16 cellular contexts compared by ENCODE assay signal in genomic region chr10:125145636-125146035, GRCh38. TPM values are rescaled to one million over a fixed set of nuclear protein-coding genes. Genes with fewer than 3 reads are reported as not detected.
DNase-seq lines count a peak whose midpoint lies in the region; ATAC-seq, FAIRE-seq and TF ChIP-seq lines count a peak whose summit lies in the region.
"Had no signal": no experiment of that assay in that cellular context is flagged by ENCODE, and none has a peak within 500 bp of the region (broad histone marks: within the 10 kb centered on the region; RNA-seq: fewer than 3 reads in every experiment).

No MANE protein-coding gene starts in this region.

- no peak for ATAC-seq in A549
- no peak for ATAC-seq in GM19467 (IDR thresholded peaks at IDR 0.05; ENCODE audit: unreplicated experiment)
- ATAC-seq in HG02884 (IDR thresholded peaks at IDR 0.05; ENCODE audit: unreplicated experiment), result no peak

- no peak overlapping the region for H4K8ac ChIP-seq in trophoblast cell (ENCODE audit: low read depth, low read length)

- H3K27me3 ChIP-seq in HUES48 (ENCODE audit: control insufficient read depth, insufficient read depth, low read length), result no peaks in the 10 kb centered on the region
- H3K27me3 ChIP-seq in esophagus squamous epithelium, result no peaks in the 10 kb centered on the region
- no peaks in the 10 kb centered on the region for H3K27me3 ChIP-seq in trophoblast cell (ENCODE audit: insufficient read depth, low read length)

- TF ChIP-seq CTCF in A549 (IDR thresholded peaks at IDR 0.05), result no peak
- no peak for TF ChIP-seq CTCF in esophagus squamous epithelium (IDR thresholded peaks at IDR 0.05)

- no peak for TF ChIP-seq RAD21 in A549 (conservative IDR thresholded peaks at IDR 0.05 in 1 of 2, IDR thresholded peaks at IDR 0.05 in 1 of 2)

- WGBS in A549 (ENCODE audit: missing lambda C conversion rate), result 95% methylated on average over 5 of the region's 5 CpGs
- 86 to 90% methylated on average over 5 of the region's 5 CpGs for WGBS in esophagus squamous epithelium, 2 donors
- WGBS in trophoblast cell (ENCODE audit: extremely low coverage, insufficient coverage, insufficient read length), result no CpG with 5 or more reads among the region's 5 CpGs

- DNase-seq in A549 (ENCODE audit: low read depth in 1 of 2, low spot score in 1 of 2) (no peak), esophagus squamous epithelium (lab: John Stamatoyannopoulos, UW) (no peak), trophoblast cell (no peak), T-helper 2 cell (no peak), NCI-H2081 (lab: John Stamatoyannopoulos, UW) (no peak)
- DNase-seq: ACHN; activated CD4-positive, alpha-beta T cell treated with anti-CD3 and anti-CD28 coated beads, Interleukin-2, amount 50 U/mL, for 1 hour; NCI-H1417 treated with DMSO at 0.1 percent for 48 hours; NCI-H2107; nephron progenitor cell; stimulated activated naive CD8-positive, alpha-beta T cell treated with anti-CD3 and anti-CD28 coated beads, Interleukin-15, amount 100 ng/mL, for 72 hours had no signal

- H3K9me3 ChIP-seq in A549, result no peaks in the 10 kb centered on the region
- no peaks in the 10 kb centered on the region for H3K9me3 ChIP-seq in HUES48 (ENCODE audit: control insufficient read depth, insufficient read depth, low read length)
- no peaks in the 10 kb centered on the region for H3K9me3 ChIP-seq in esophagus squamous epithelium
- no peaks in the 10 kb centered on the region for H3K9me3 ChIP-seq in trophoblast cell (ENCODE audit: insufficient read depth, low read depth, low read length)
- H3K9me3 ChIP-seq: Caco-2, HAP-1 had no signal

- no peak overlapping the region for H4K91ac ChIP-seq in trophoblast cell (ENCODE audit: low read depth, low read length)

- H3K36me3 ChIP-seq in HUES48 (ENCODE audit: control insufficient read depth, insufficient read depth, low read length) (peaks cover 58% of the 10 kb centered on the region), esophagus squamous epithelium (peaks cover 0 to 15% (median 0%) of the 10 kb centered on the region in 3 donors), trophoblast cell (ENCODE audit: control insufficient read depth in 1 of 2, insufficient read depth in 2 of 2, low read length in 2 of 2) (peaks cover 20 to 21% of the 10 kb centered on the region in 2 experiments)

- H3K4me3 ChIP-seq in A549 (no peak overlapping the region), HUES48 (ENCODE audit: low read depth, low read length) (no peak overlapping the region), esophagus squamous epithelium (no peak overlapping the region), trophoblast cell (ENCODE audit: low read depth, low read length) (no peak overlapping the region)
- H3K4me3 ChIP-seq: HAP-1 had no signal

- no peak for TF ChIP-seq POLR2A in A549 (IDR thresholded peaks at IDR 0.05; ENCODE audit: low read length)
- no peak for TF ChIP-seq POLR2A in esophagus squamous epithelium (IDR thresholded peaks at IDR 0.05)

- no peak overlapping the region for H2BK120ac ChIP-seq in trophoblast cell (ENCODE audit: insufficient read depth, low read length, poor library complexity)

- H3K18ac ChIP-seq in trophoblast cell (ENCODE audit: low read length), result no peak overlapping the region

- no peak overlapping the region for H3K14ac ChIP-seq in trophoblast cell (ENCODE audit: low read length)

- no peak overlapping the region for H3K23ac ChIP-seq in trophoblast cell (ENCODE audit: low read length)

- peak overlapping the region; percentile 44 for H3K4ac ChIP-seq in trophoblast cell (ENCODE audit: low read depth, low read length)

- POLR2A ChIA-PET in A549 (lab: Yijun Ruan, JAX), result no interaction called here

- no peak overlapping the region for H3K9ac ChIP-seq in HUES48 (ENCODE audit: low read depth, low read length)
- H3K9ac ChIP-seq in trophoblast cell (ENCODE audit: low read length), result no peak overlapping the region

- no peak overlapping the region for H2BK12ac ChIP-seq in trophoblast cell (ENCODE audit: low read length)

- H2AFZ ChIP-seq in trophoblast cell (ENCODE audit: insufficient read depth, low read length, poor library complexity), result no peak overlapping the region

- H3K79me1 ChIP-seq in trophoblast cell (ENCODE audit: low read length), result no peaks in the 10 kb centered on the region

- H2BK5ac ChIP-seq in trophoblast cell (ENCODE audit: low read depth, low read length, poor library complexity), result no peak overlapping the region

- H3K4me2 ChIP-seq in A549 (peak overlapping the region; percentile 60; the same call in 2 of the 3 replicates), trophoblast cell (ENCODE audit: low read length) (no peak overlapping the region)

- H2AK5ac ChIP-seq in trophoblast cell (ENCODE audit: low read length), result no peak overlapping the region

- CTCF ChIA-PET in A549 (lab: Yijun Ruan, JAX), result interaction anchor here (0.6 to 2.2 kb wide), 10 partner anchors 10 to 700 kb away, joined by 3 to 10 read pairs (median 4); no protein-coding TSS in a partner anchor

- H3K4me1 ChIP-seq in A549, result peaks cover 55% of the 10 kb centered on the region
- H3K4me1 ChIP-seq in HUES48 (ENCODE audit: control insufficient read depth, insufficient read depth, low read length), result peaks cover 73% of the 10 kb centered on the region
- peaks cover 52 to 96% (median 68%) of the 10 kb centered on the region in 3 donors for H3K4me1 ChIP-seq in esophagus squamous epithelium
- H3K4me1 ChIP-seq in trophoblast cell (ENCODE audit: control insufficient read depth in 1 of 2, insufficient read depth in 2 of 2, low read length in 2 of 2), result peaks cover 12 to 13% of the 10 kb centered on the region in 2 experiments

- H4K12ac ChIP-seq in trophoblast cell (ENCODE audit: low read depth, low read length), result no peak overlapping the region

- no peak for TF ChIP-seq EP300 in A549 (IDR thresholded peaks at IDR 0.05)

- intact Hi-C loops in esophagus squamous epithelium (cut with DNase I), result loop anchor here (10.0 kb wide), 1 partner anchor 231 kb away; no protein-coding TSS in a partner anchor

- H3K27ac ChIP-seq in A549 (peak overlapping the region in 1 of 2 experiments; percentile 39; a peak in 1 of 6 replicates), HUES48 (ENCODE audit: low read depth, low read length) (peak overlapping the region; percentile 3), esophagus squamous epithelium (peak overlapping the region; percentile 7 to 97 (median 37)), trophoblast cell (ENCODE audit: low read depth, low read length) (no peak overlapping the region)

- H3K79me2 ChIP-seq in trophoblast cell (ENCODE audit: control insufficient read depth, insufficient read depth, low read length, poor library complexity), result peaks cover 33% of the 10 kb centered on the region

- no peak for FAIRE-seq in A549 (lab: Jason Lieb, UNC)

TF ChIP-seq in A549, 52 proteins besides CTCF, POLR2A, EP300 and RAD21 (continues in another document):
- TF ChIP-seq ESRRA (IDR thresholded peaks at IDR 0.05; ENCODE audit: borderline replicate concordance, low read length) (no peak), RARB (CRISPR knock-in tag; IDR thresholded peaks at IDR 0.05) (no peak), PBX3 (IDR thresholded peaks at IDR 0.05) (no peak), KDM1A (IDR thresholded peaks at IDR 0.05; ENCODE audit: low read depth) (no peak), ELK1 (IDR thresholded peaks at IDR 0.05; ENCODE audit: low read depth, low read length) (no peak), ATOH8 (CRISPR knock-in tag; IDR thresholded peaks at IDR 0.05; ENCODE audit: low read depth) (no peak), NFE2L2 (conservative IDR thresholded peaks at IDR 0.05; ENCODE audit: low read length) (no peak), HOXB5 (CRISPR knock-in tag; IDR thresholded peaks at IDR 0.05) (no peak), CHD4 (IDR thresholded peaks at IDR 0.05; ENCODE audit: borderline replicate concordance) (no peak), FOXS1 (CRISPR knock-in tag; IDR thresholded peaks at IDR 0.05) (no peak), HES2 (IDR thresholded peaks at IDR 0.05) (no peak), SREBF2 (IDR thresholded peaks at IDR 0.05) (no peak), RFX5 (IDR thresholded peaks at IDR 0.05) (no peak), KDM5A (IDR thresholded peaks at IDR 0.05) (no peak), CBX2 (IDR thresholded peaks at IDR 0.05; ENCODE audit: borderline replicate concordance, low read depth) (no peak)

RNA-seq across cellular contexts. Expression of gene CTBP2, which starts 14.7 kb away (rescaled TPM):
- polyA plus RNA-seq in A549 (2011; rRNA removed) (77.2 and 78.9 TPM in 2 replicates), A549 (2017; fragmentation: RNase III; extraction: RNeasy Plus Mini Kit Qiagen cat#74134 plus additional on column Dnase treatment) (74.9 to 82.4 TPM (median 77.0 TPM) in 3 replicates)
- polyA plus RNA-seq in A549 (2012; cell fraction: cytosol; rRNA removed), result 117 and 122 TPM in 2 replicates
- 161 and 190 TPM in 2 replicates for polyA plus RNA-seq in A549 (2012; cell fraction: nucleus; rRNA removed)
- polyA minus RNA-seq in A549 (2011; rRNA and poly(A)+ RNA removed), result 146 and 154 TPM in 2 replicates
- 10 to 100 TPM; 41.8 to 55.9 (median 47.1) TPM for total RNA-seq in esophagus squamous epithelium
- polyA plus RNA-seq in trophoblast cell (2013), result 57.7 and 58.8 TPM in 2 replicates
